ENCODE assay signal across 8 cellular contexts in the genomic region with DNA sequence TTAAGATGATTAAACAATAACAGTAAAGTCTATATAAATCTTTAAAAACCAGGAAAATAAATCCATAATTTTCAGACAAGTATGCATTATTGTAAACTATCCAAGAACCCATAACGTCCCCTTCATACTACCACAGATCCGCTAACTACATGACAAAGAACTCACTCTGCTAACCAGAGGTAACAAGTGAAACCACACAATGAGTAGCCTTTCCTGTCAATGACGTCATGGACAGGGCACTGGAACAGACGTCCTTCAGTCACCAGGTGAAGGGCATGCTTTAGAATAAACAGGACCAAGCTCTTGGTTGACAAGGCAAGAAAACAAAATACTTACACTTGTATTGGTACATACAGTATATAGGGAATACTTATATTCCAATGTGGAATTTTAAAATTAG. TPM values are rescaled to one million over a fixed set of nuclear protein-coding genes. Genes with fewer than 3 reads are reported as not detected.
DNase-seq lines count a peak whose midpoint lies in the region; ATAC-seq and TF ChIP-seq lines count a peak whose summit lies in the region.

No MANE protein-coding gene starts in this region.

- TF ChIP-seq POLR2A in upper lobe of left lung (IDR thresholded peaks at IDR 0.05): no peak

- dilution Hi-C loops in mammary epithelial cell (cut with HindIII; ENCODE audit: low sequenced_read_pairs): loop anchor here (5.0 kb wide), 1 partner anchor 41 kb away; no protein-coding TSS in a partner anchor

- no peak overlapping the region for H2AFZ ChIP-seq in mammary epithelial cell (ENCODE audit: low read depth, low read length)

- H4K20me1 ChIP-seq in mammary epithelial cell (ENCODE audit: insufficient read depth, low read length): no peaks in the 10 kb centered on the region

- DNase-seq in Right ventricle myocardium inferior (ENCODE audit: missing footprints): no peak
- no peak for DNase-seq in cardiac septum (ENCODE audit: low spot score)
- peak; percentile 72 for DNase-seq in mammary epithelial cell
- DNase-seq in left colon: no peak
- DNase-seq in upper lobe of left lung: peak in 1 of 2 donors; percentile 79
- no peak for DNase-seq in tibial artery
- no peak for DNase-seq in iPS-NIHi11 (ENCODE audit: low spot score)
- no peak for DNase-seq in T-helper 2 cell treated with Interferon-gamma antibody and Interleukin-4, amounts not matched to agents 5 μg/mL and 100 μg/mL, for 36 hours (ENCODE audit: low spot score)

- no peaks in the 10 kb centered on the region for H3K4me1 Mint-ChIP-seq in T-helper 2 cell treated with Interferon-gamma antibody and Interleukin-4, amounts not matched to agents 5 μg/mL and 100 μg/mL, for 36 hours (ENCODE audit: low read depth)

- ATAC-seq in Right ventricle myocardium inferior (peak; percentile 73), left colon (peak; percentile 35), upper lobe of left lung (ENCODE audit: low FRiP score in 2 of 2) (peak; percentile 63 to 69)

- in situ Hi-C loops in mammary epithelial cell (cut with MboI; ENCODE audit: low sequenced_read_pairs in 2 of 2): no loop called here

- CTCF ChIA-PET in mammary epithelial cell (lab: Charles Lee; ENCODE audit: low non-redundant PET): no interaction called here

- H3K27me3 Mint-ChIP-seq in T-helper 2 cell treated with Interferon-gamma antibody and Interleukin-4, amounts not matched to agents 5 μg/mL and 100 μg/mL, for 36 hours (ENCODE audit: low read depth): no peaks in the 10 kb centered on the region

- intact Hi-C loops in Right ventricle myocardium inferior (cut with DNase I) (loop anchor here (2.0 kb wide), 1 partner anchor 44 kb away; a partner anchor contains a TSS), cardiac septum (cut with DNase I) (no loop called here), mammary epithelial cell (cut with micrococcal nuclease) (no loop called here), left colon (cut with DNase I, micrococcal nuclease) (no loop called here), tibial artery (cut with DNase I; ENCODE audit: low total_unique reads) (no loop called here)

- BruUV-seq in mammary epithelial cell (replicated peaks; lab: Mats Ljungman, UMichigan): no TSS peak

- no peak overlapping the region for H3K4me3 Mint-ChIP-seq in T-helper 2 cell treated with Interferon-gamma antibody and Interleukin-4, amounts not matched to agents 5 μg/mL and 100 μg/mL, for 36 hours

- TF ChIP-seq CTCF in mammary epithelial cell (conservative IDR thresholded peaks at IDR 0.05 in 1 of 2, IDR thresholded peaks at IDR 0.05 in 1 of 2; ENCODE audit: extremely low read depth in 1 of 2, insufficient read depth in 1 of 2, low read depth in 1 of 2, low read length in 2 of 2) (no peak), upper lobe of left lung (IDR thresholded peaks at IDR 0.05) (no peak), tibial artery (IDR thresholded peaks at IDR 0.05) (no peak)

- H3K36me3 ChIP-seq in mammary epithelial cell (ENCODE audit: insufficient read depth, low read length): no peaks in the 10 kb centered on the region
- no peaks in the 10 kb centered on the region for H3K36me3 ChIP-seq in upper lobe of left lung
- peaks cover 0 to 4% (median 0%) of the 10 kb centered on the region in 3 donors for H3K36me3 ChIP-seq in tibial artery

- no peaks in the 10 kb centered on the region for H3K36me3 Mint-ChIP-seq in T-helper 2 cell treated with Interferon-gamma antibody and Interleukin-4, amounts not matched to agents 5 μg/mL and 100 μg/mL, for 36 hours (ENCODE audit: low read depth)

- H3K9me3 ChIP-seq in mammary epithelial cell (replicated peaks; ENCODE audit: insufficient read depth, low read length) (no peaks in the 10 kb centered on the region), upper lobe of left lung (no peaks in the 10 kb centered on the region), tibial artery (no peaks in the 10 kb centered on the region)

- WGBS in mammary epithelial cell (ENCODE audit: low coverage, missing lambda C conversion rate): 40% methylated on average over 4 of the region's 4 CpGs
- WGBS in upper lobe of left lung, 2 donors: 22 to 30% methylated on average over 4 of the region's 4 CpGs

- H3K79me2 ChIP-seq in mammary epithelial cell (ENCODE audit: insufficient read depth, low read length): no peaks in the 10 kb centered on the region

- H3K9me3 Mint-ChIP-seq in T-helper 2 cell treated with Interferon-gamma antibody and Interleukin-4, amounts not matched to agents 5 μg/mL and 100 μg/mL, for 36 hours: no peaks in the 10 kb centered on the region

- H3K27me3 ChIP-seq in mammary epithelial cell (ENCODE audit: insufficient read depth, low read length): no peaks in the 10 kb centered on the region
- H3K27me3 ChIP-seq in upper lobe of left lung: no peaks in the 10 kb centered on the region
- H3K27me3 ChIP-seq in tibial artery: no peaks in the 10 kb centered on the region

- H3K27ac Mint-ChIP-seq in T-helper 2 cell treated with Interferon-gamma antibody and Interleukin-4, amounts not matched to agents 5 μg/mL and 100 μg/mL, for 36 hours: no peak overlapping the region

- peak in 1 of 4 donors; percentile 52 for TF ChIP-seq EP300 in upper lobe of left lung (IDR thresholded peaks at IDR 0.05)

- H3K27ac ChIP-seq in mammary epithelial cell (ENCODE audit: insufficient read depth, low read depth, low read length): no peak overlapping the region
- H3K27ac ChIP-seq in upper lobe of left lung: peak overlapping the region in 2 of 4 donors; percentile 3 to 6
- H3K27ac ChIP-seq in tibial artery: no peak overlapping the region

- no peak overlapping the region for H3K4me2 ChIP-seq in mammary epithelial cell (ENCODE audit: insufficient read depth, low read depth, low read length)

- H3K9ac ChIP-seq in mammary epithelial cell (ENCODE audit: insufficient read depth, low read length): no peak overlapping the region

- H3K4me1 ChIP-seq in mammary epithelial cell (ENCODE audit: insufficient read depth, low read length) (no peaks in the 10 kb centered on the region), upper lobe of left lung (peaks cover 0 to 6% (median 4%) of the 10 kb centered on the region in 4 donors), tibial artery (peaks cover 0 to 8% (median 4%) of the 10 kb centered on the region in 4 donors)

- H3K4me3 ChIP-seq in mammary epithelial cell (replicated peaks in 1 of 3; ENCODE audit: insufficient read depth in 1 of 3, low read depth in 2 of 3, low read length in 3 of 3) (no peak overlapping the region), upper lobe of left lung (no peak overlapping the region), tibial artery (no peak overlapping the region)

RNA-seq across cellular contexts. Expression of a gene that starts 45.2 kb away (rescaled TPM):
- total RNA-seq in Right ventricle myocardium inferior (51.2 TPM), cardiac septum (33.7 TPM), mammary epithelial cell (10 to 100 TPM; 13.3 to 18.4 TPM), left colon (10 to 100 TPM; 39.7 to 52.1 TPM), upper lobe of left lung (100 to 1,000 TPM in 3 of 6 donors, 10 to 100 TPM in 3; 54.5 to 137 (median 98.2) TPM)
- 14.8 TPM for polyA plus RNA-seq in mammary epithelial cell
- 15.6 TPM for polyA minus RNA-seq in mammary epithelial cell
